19 cellular contexts compared by ENCODE assay signal in the genomic region with DNA sequence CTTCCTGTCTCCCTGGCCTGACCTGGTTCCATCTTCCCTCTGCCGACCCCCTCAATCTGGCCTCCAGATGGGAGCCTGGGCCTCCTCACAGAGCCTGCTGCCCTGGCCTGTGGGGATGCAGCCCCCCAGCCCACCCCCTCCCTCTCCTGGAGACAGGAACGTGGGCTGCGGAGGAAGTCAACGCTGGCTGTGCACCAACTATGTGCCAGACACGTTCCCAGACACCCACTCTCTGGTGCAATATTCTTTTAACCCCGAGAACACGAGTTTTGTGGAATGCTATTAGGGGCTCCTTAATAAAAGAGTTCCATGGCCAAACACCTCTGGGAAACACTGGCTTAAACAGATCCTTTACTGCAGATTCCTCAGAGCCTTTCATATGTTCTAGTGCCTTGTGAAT. TPM values are rescaled to one million over a fixed set of nuclear protein-coding genes. Genes with fewer than 3 reads are reported as not detected.
DNase-seq lines count a peak whose midpoint lies in the region; ATAC-seq, FAIRE-seq and TF ChIP-seq lines count a peak whose summit lies in the region.
"Had no signal": no experiment of that assay in that cellular context is flagged by ENCODE, and none has a peak within 500 bp of the region (broad histone marks: within the 10 kb centered on the region; RNA-seq: fewer than 3 reads in every experiment).

No MANE protein-coding gene starts in this region.

- peak overlapping the region in 1 of 3 experiments; percentile 3 for H3K4me3 Mint-ChIP-seq in nephron
- no peak overlapping the region for H3K4me3 Mint-ChIP-seq in natural killer cell treated with Interleukin-12 subunit alpha and Interleukin-12 subunit beta and Interleukin-15 and Interleukin-18, amount 100 ng/mL, for 72 hours

- H3K9me3 Mint-ChIP-seq in nephron: no peaks in the 10 kb centered on the region
- H3K9me3 Mint-ChIP-seq in natural killer cell treated with Interleukin-12 subunit alpha and Interleukin-12 subunit beta and Interleukin-15 and Interleukin-18, amount 100 ng/mL, for 72 hours: no peaks in the 10 kb centered on the region

- H3K4me1 Mint-ChIP-seq in nephron: peaks cover 44% of the 10 kb centered on the region
- H3K4me1 Mint-ChIP-seq in natural killer cell treated with Interleukin-12 subunit alpha and Interleukin-12 subunit beta and Interleukin-15 and Interleukin-18, amount 100 ng/mL, for 72 hours (ENCODE audit: low read depth in 2 of 2): no peaks in the 10 kb centered on the region

- peak; percentile 54 for FAIRE-seq in HTR-8/SVneo (lab: Jason Lieb, UNC)
- FAIRE-seq: A204.1, GM19239, K562 had no signal

- H3K27me3 Mint-ChIP-seq in nephron (ENCODE audit: low read depth): peaks cover 14% of the 10 kb centered on the region
- H3K27me3 Mint-ChIP-seq in natural killer cell treated with Interleukin-12 subunit alpha and Interleukin-12 subunit beta and Interleukin-15 and Interleukin-18, amount 100 ng/mL, for 72 hours: no peaks in the 10 kb centered on the region

- no peak for TF ChIP-seq CTCF in AG10803 (conservative IDR thresholded peaks at IDR 0.05; ENCODE audit: low read length)
- no peak for TF ChIP-seq CTCF in fibroblast of pulmonary artery (IDR thresholded peaks at IDR 0.05; ENCODE audit: low read length, missing control alignments)
- no peak for TF ChIP-seq CTCF in nephron (IDR thresholded peaks at IDR 0.05; ENCODE audit: unreplicated experiment in 3 of 3)

- no peak overlapping the region for H3K4me3 ChIP-seq in AG10803 (ENCODE audit: low read length)
- no peak overlapping the region for H3K4me3 ChIP-seq in fibroblast of pulmonary artery (replicated peaks; ENCODE audit: low read depth, low read length)
- H3K4me3 ChIP-seq: HAP-1, K562, Peyer's patch had no signal

- peak overlapping the region; percentile 83 to 88 (median 85) for H3K27ac Mint-ChIP-seq in nephron
- H3K27ac Mint-ChIP-seq in natural killer cell treated with Interleukin-12 subunit alpha and Interleukin-12 subunit beta and Interleukin-15 and Interleukin-18, amount 100 ng/mL, for 72 hours: no peak overlapping the region

- no peak overlapping the region for H3K27ac ChIP-seq in caudate nucleus (ENCODE audit: low read depth, low read length)
- H3K27ac ChIP-seq: Peyer's patch had no signal

- peaks cover 11% of the 10 kb centered on the region for H3K36me3 Mint-ChIP-seq in nephron (ENCODE audit: low read depth)
- H3K36me3 Mint-ChIP-seq in natural killer cell treated with Interleukin-12 subunit alpha and Interleukin-12 subunit beta and Interleukin-15 and Interleukin-18, amount 100 ng/mL, for 72 hours: no peaks in the 10 kb centered on the region

- no peak for ATAC-seq in natural killer cell treated with Interleukin-12 subunit alpha and Interleukin-12 subunit beta and Interleukin-15 and Interleukin-18, amount 100 ng/mL, for 72 hours
- ATAC-seq: K562 had no signal

- DNase-seq in AG10803 (ENCODE audit: low read depth): peak; percentile 62
- DNase-seq in HTR-8/SVneo (ENCODE audit: insufficient read length, low spot score): no peak
- peak; percentile 77 for DNase-seq in fibroblast of pulmonary artery (ENCODE audit: low read depth)
- no peak for DNase-seq in activated CD4-positive, alpha-beta T cell treated with anti-CD3 and anti-CD28 coated beads, Interleukin-2, amount 50 U/mL, for 4 hours
- DNase-seq in caudate nucleus (lab: John Stamatoyannopoulos, UW): no peak
- no peak for DNase-seq in natural killer cell treated with Interleukin-12 subunit alpha and Interleukin-12 subunit beta and Interleukin-15 and Interleukin-18, amount 100 ng/mL, for 72 hours (ENCODE audit: low spot score)
- no peak for DNase-seq in NOMO-1 treated with DMSO at 0.1 percent for 48 hours (lab: John Stamatoyannopoulos, UW; ENCODE audit: unreplicated experiment)
- DNase-seq: COR-L47, NCI-H1436 treated with DMSO at 0.1 percent for 48 hours, NCI-H2029 treated with DMSO at 0.1 percent for 48 hours, NCI-H510A treated with DMSO at 0.1 percent for 48 hours, Peyer's patch, Right ventricle myocardium superior had no signal

RNA-seq across cellular contexts. Expression of gene WNT11, which starts 15.9 kb away (rescaled TPM):
- total RNA-seq in natural killer cell treated with Interleukin-12 subunit alpha and Interleukin-12 subunit beta and Interleukin-15 and Interleukin-18, amount 100 ng/mL, for 72 hours: 1 to 10 TPM in 1 of 2 donors, under 1 TPM in 1; 0.57 to 1.7 TPM
- total RNA-seq: HT1080 had no signal

Comparison
In these comparisons a context has a peak if more than half of its experiments do, and no peak if none do; other contexts are left out.
1. DNase-seq: peak in AG10803 (single experiment) and fibroblast of pulmonary artery (single experiment); none in HTR-8/SVneo (single experiment), activated CD4-positive, alpha-beta T cell treated with anti-CD3 and anti-CD28 coated beads, Interleukin-2, amount 50 U/mL, for 4 hours (0 of 2), caudate nucleus (0 of 61), natural killer cell treated with Interleukin-12 subunit alpha and Interleukin-12 subunit beta and Interleukin-15 and Interleukin-18, amount 100 ng/mL, for 72 hours (single experiment) and NOMO-1 treated with DMSO at 0.1 percent for 48 hours (single experiment).
2. H3K27ac Mint-ChIP-seq: peak in nephron (3 of 3); none in natural killer cell treated with Interleukin-12 subunit alpha and Interleukin-12 subunit beta and Interleukin-15 and Interleukin-18, amount 100 ng/mL, for 72 hours (0 of 2).